ENCODE assay signal across 8 cellular contexts in the genomic region with DNA sequence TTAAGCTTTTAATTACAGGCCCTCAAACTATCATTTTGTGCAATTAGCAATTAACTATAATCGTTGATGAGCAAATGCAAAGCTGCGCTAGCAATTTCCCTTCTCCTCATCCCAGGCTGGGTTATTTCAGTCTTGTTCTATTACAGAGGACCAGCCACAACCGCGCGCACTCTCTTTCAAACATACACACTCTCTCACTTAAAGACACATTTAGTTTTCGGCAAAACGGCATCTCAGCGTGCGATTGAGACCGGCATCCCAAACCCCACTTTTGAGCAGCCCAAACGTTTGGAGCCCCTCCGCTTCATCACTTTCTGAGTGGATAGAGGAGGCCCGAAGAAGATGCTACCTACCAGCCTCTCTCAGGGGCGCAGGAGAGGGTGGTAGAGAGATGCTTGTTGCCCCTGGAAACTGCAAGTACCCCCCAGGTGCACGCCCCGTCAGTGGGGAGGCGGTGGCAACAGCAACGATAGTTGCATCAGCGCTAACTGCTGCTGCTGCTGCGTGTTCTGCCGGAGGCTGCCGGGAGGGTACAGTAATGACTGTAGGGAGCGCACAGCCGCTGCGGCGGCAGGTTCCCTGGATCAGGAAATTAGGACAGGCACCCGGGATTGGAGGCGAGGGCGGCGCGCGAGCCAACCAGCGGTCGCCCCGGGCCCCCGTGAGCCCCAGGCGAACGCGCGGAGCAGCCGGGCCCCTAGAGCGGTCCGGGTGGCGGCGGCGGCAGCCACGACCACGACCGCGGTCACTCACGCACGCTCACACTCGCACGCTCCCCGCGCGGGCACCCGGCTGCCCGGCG. TPM values are rescaled to one million over a fixed set of nuclear protein-coding genes. Genes with fewer than 3 reads are reported as not detected.
DNase-seq lines count a peak whose midpoint lies in the region; ATAC-seq and TF ChIP-seq lines count a peak whose summit lies in the region.

No MANE protein-coding gene starts in this region.

- H3K27ac ChIP-seq in OCI-LY7 (ENCODE audit: low read depth, low read length, poor library complexity, severe bottlenecking), result no peak overlapping the region
- no peak overlapping the region for H3K27ac ChIP-seq in neuronal stem cell (replicated peaks; ENCODE audit: low read length)
- peak overlapping the region; percentile 28 to 78 (median 65) for H3K27ac ChIP-seq in transverse colon

- in situ Hi-C loops in transverse colon (cut with MboI; ENCODE audit: low pct_ligation_motif_present in 1 of 4, low pct_unique_long_range_greater_than_20kb in 1 of 4, low sequenced_read_pairs in 3 of 4), result no loop called here

- no peak overlapping the region for H2BK15ac ChIP-seq in neuronal stem cell (ENCODE audit: low read length)

- no peaks in the 10 kb centered on the region for H4K20me1 ChIP-seq in OCI-LY7 (ENCODE audit: insufficient read depth, low read length)

- H3K14ac ChIP-seq in neuronal stem cell (ENCODE audit: low read length), result no peak overlapping the region

- H2AFZ ChIP-seq in OCI-LY7 (ENCODE audit: low read length) (no peak overlapping the region), neuronal stem cell (ENCODE audit: low read length) (peak overlapping the region; percentile 97)

- BruUV-seq in Caco-2 (replicated peaks; lab: Mats Ljungman, UMichigan) (TSS peak; percentile 64), OCI-LY7 (replicated peaks; lab: Mats Ljungman, UMichigan) (no TSS peak)

- no peaks in the 10 kb centered on the region for H3K79me2 ChIP-seq in OCI-LY7 (ENCODE audit: insufficient read depth, low read depth, low read length)

- peak; percentile 47 for ATAC-seq in GM21529 (IDR thresholded peaks at IDR 0.05; ENCODE audit: unreplicated experiment)

- H3K9me3 ChIP-seq in Caco-2 (no peaks in the 10 kb centered on the region), OCI-LY7 (ENCODE audit: low read length) (no peaks in the 10 kb centered on the region), neuronal stem cell (replicated peaks in 1 of 2; ENCODE audit: control insufficient read depth in 2 of 2, insufficient read depth in 1 of 2, low read depth in 1 of 2, low read length in 2 of 2) (no peaks in the 10 kb centered on the region), transverse colon (no peaks in the 10 kb centered on the region)

- H4K91ac ChIP-seq in neuronal stem cell (ENCODE audit: low read depth, low read length, poor library complexity), result no peak overlapping the region

- H3K9me3 Mint-ChIP-seq in Caco-2 (ENCODE audit: unreplicated experiment) (no peaks in the 10 kb centered on the region), IgD-negative memory B cell (peaks cover 0 to 5% (median 2%) of the 10 kb centered on the region in 3 donors)
- H3K9me3 Mint-ChIP-seq in activated naive CD4-positive, alpha-beta T cell treated with anti-CD3 and anti-CD28 coated beads for 36 hours, result no peaks in the 10 kb centered on the region

- peak overlapping the region; percentile 72 for H3K18ac ChIP-seq in neuronal stem cell (ENCODE audit: low read length)

- TF ChIP-seq EP300 in transverse colon (IDR thresholded peaks at IDR 0.05; ENCODE audit: low read depth), result no peak

- DNase-seq in Caco-2, result peak; percentile 86 to 89
- DNase-seq in OCI-LY7 (ENCODE audit: low spot score), result no peak
- peak; percentile 89 for DNase-seq in activated naive CD4-positive, alpha-beta T cell treated with anti-CD3 and anti-CD28 coated beads for 36 hours
- peak; percentile 71 for DNase-seq in globus pallidus (ENCODE audit: low spot score)
- DNase-seq in neuronal stem cell (ENCODE audit: low spot score), result peak; percentile 59
- peak; percentile 76 for DNase-seq in transverse colon

- H2BK120ac ChIP-seq in neuronal stem cell (ENCODE audit: low read depth, low read length), result no peak overlapping the region

- no peaks in the 10 kb centered on the region for H3K79me1 ChIP-seq in neuronal stem cell (ENCODE audit: low read depth, low read length)

- H3K36me3 ChIP-seq in Caco-2 (ENCODE audit: control insufficient read depth, insufficient read depth, low read length), result no peaks in the 10 kb centered on the region
- no peaks in the 10 kb centered on the region for H3K36me3 ChIP-seq in OCI-LY7 (ENCODE audit: insufficient read depth, low read length)
- H3K36me3 ChIP-seq in neuronal stem cell (replicated peaks in 1 of 2; ENCODE audit: control insufficient read depth in 2 of 2, insufficient read depth in 2 of 2, low read length in 2 of 2), result no peaks in the 10 kb centered on the region
- no peaks in the 10 kb centered on the region for H3K36me3 ChIP-seq in transverse colon

- H3K27me3 ChIP-seq in Caco-2 (replicated peaks; ENCODE audit: control insufficient read depth, insufficient read depth, low read length) (no peaks in the 10 kb centered on the region), neuronal stem cell (ENCODE audit: control insufficient read depth in 3 of 3, insufficient read depth in 3 of 3, low read depth in 1 of 3, low read length in 3 of 3) (peaks cover 0 to 11% (median 3%) of the 10 kb centered on the region in 3 experiments), transverse colon (peaks cover 14% of the 10 kb centered on the region)

- TF ChIP-seq POLR2A in transverse colon (IDR thresholded peaks at IDR 0.05), result no peak

- intact Hi-C loops in Caco-2 (cut with micrococcal nuclease; ENCODE audit: unreplicated experiment) (loop anchor here (5.0 to 10.0 kb wide), 4 partner anchors 154 to 376 kb away; no protein-coding TSS in a partner anchor), OCI-LY7 (cut with micrococcal nuclease; ENCODE audit: unreplicated experiment) (no loop called here), transverse colon (cut with DNase I; ENCODE audit: low total_unique reads) (no loop called here)
- intact Hi-C loops in activated naive CD4-positive, alpha-beta T cell treated with anti-CD3 and anti-CD28 coated beads for 36 hours (cut with micrococcal nuclease), result loop anchor here (1.0 to 10.0 kb wide), 9 partner anchors 18 to 906 kb away; a partner anchor contains a TSS

- no peaks in the 10 kb centered on the region for H3K27me3 Mint-ChIP-seq in Caco-2 (ENCODE audit: insufficient read depth, unreplicated experiment)
- H3K27me3 Mint-ChIP-seq in IgD-negative memory B cell, result peaks cover 46% of the 10 kb centered on the region
- peaks cover 62% of the 10 kb centered on the region for H3K27me3 Mint-ChIP-seq in activated naive CD4-positive, alpha-beta T cell treated with anti-CD3 and anti-CD28 coated beads for 36 hours (ENCODE audit: low read depth)

- H3K4me1 ChIP-seq in Caco-2 (peaks cover 19% of the 10 kb centered on the region), OCI-LY7 (ENCODE audit: insufficient read depth, low read length, poor library complexity, severe bottlenecking) (no peaks in the 10 kb centered on the region), neuronal stem cell (ENCODE audit: control insufficient read depth in 2 of 2, insufficient read depth in 1 of 2, low read depth in 1 of 2, low read length in 2 of 2) (peaks cover 0 to 11% of the 10 kb centered on the region in 2 donors), transverse colon (peaks cover 0 to 17% (median 10%) of the 10 kb centered on the region in 4 donors)

- no CpG with 5 or more reads among the region's 60 CpGs for WGBS in neuronal stem cell (ENCODE audit: extremely low coverage in 2 of 2, insufficient read length in 2 of 2, insufficient replicate concordance in 1 of 2), 2 donors
- WGBS in transverse colon (ENCODE audit: low coverage in 1 of 2), 2 donors, result 9 to 47% methylated on average over 5 to 27 of the region's 60 CpGs

- CTCF ChIA-PET in Caco-2 (lab: Charles Lee), result no interaction called here
- CTCF ChIA-PET in OCI-LY7 (lab: Charles Lee; ENCODE audit: unreplicated experiment), result no interaction called here
- CTCF ChIA-PET in activated naive CD4-positive, alpha-beta T cell treated with anti-CD3 and anti-CD28 coated beads for 36 hours (lab: Charles Lee), result no interaction called here

- TF ChIP-seq CTCF in Caco-2 (IDR thresholded peaks at IDR 0.05; ENCODE audit: insufficient read depth in 1 of 2, low read depth in 1 of 2, low read length in 1 of 2, severe bottlenecking in 1 of 2, unreplicated experiment in 1 of 2) (peak in 1 of 2 experiments; percentile 9), OCI-LY7 (conservative IDR thresholded peaks at IDR 0.05; ENCODE audit: low read length) (no peak), transverse colon (IDR thresholded peaks at IDR 0.05) (peak in 3 of 5 experiments; percentile 12 to 28 (median 13))

- H2BK12ac ChIP-seq in neuronal stem cell (ENCODE audit: low read length), result no peak overlapping the region

- H3K9me2 ChIP-seq in OCI-LY7 (ENCODE audit: insufficient read depth, low read length), result no peaks in the 10 kb centered on the region

- H3K27ac Mint-ChIP-seq in Caco-2 (ENCODE audit: unreplicated experiment) (peak overlapping the region; percentile 96), IgD-negative memory B cell (no peak overlapping the region)
- peak overlapping the region; percentile 65 for H3K27ac Mint-ChIP-seq in activated naive CD4-positive, alpha-beta T cell treated with anti-CD3 and anti-CD28 coated beads for 36 hours

- no peak overlapping the region for H2BK5ac ChIP-seq in neuronal stem cell (ENCODE audit: low read length)

- H3K23ac ChIP-seq in neuronal stem cell (ENCODE audit: low read depth, low read length, poor library complexity), result no peak overlapping the region

- POLR2A ChIA-PET in Caco-2 (lab: Charles Lee) (no interaction called here), OCI-LY7 (lab: Charles Lee) (no interaction called here)

- no peaks in the 10 kb centered on the region for H3K4me1 Mint-ChIP-seq in Caco-2 (ENCODE audit: low read depth, unreplicated experiment)
- H3K4me1 Mint-ChIP-seq in IgD-negative memory B cell, result peaks cover 1 to 10% (median 7%) of the 10 kb centered on the region in 3 donors
- H3K4me1 Mint-ChIP-seq in activated naive CD4-positive, alpha-beta T cell treated with anti-CD3 and anti-CD28 coated beads for 36 hours (ENCODE audit: low read depth), result peaks cover 12% of the 10 kb centered on the region

- H3K36me3 Mint-ChIP-seq in Caco-2 (ENCODE audit: insufficient read depth, unreplicated experiment), result peaks cover 18% of the 10 kb centered on the region
- no peaks in the 10 kb centered on the region for H3K36me3 Mint-ChIP-seq in IgD-negative memory B cell
- peaks cover 1% of the 10 kb centered on the region for H3K36me3 Mint-ChIP-seq in activated naive CD4-positive, alpha-beta T cell treated with anti-CD3 and anti-CD28 coated beads for 36 hours (ENCODE audit: low read depth)

- peak overlapping the region; percentile 14 for H3K9ac ChIP-seq in neuronal stem cell (ENCODE audit: low read depth, low read length, poor library complexity)

- H4K8ac ChIP-seq in neuronal stem cell (ENCODE audit: low read depth, low read length), result no peak overlapping the region

- H3K4me3 ChIP-seq in Caco-2 (ENCODE audit: low read depth, low read length) (peak overlapping the region; percentile 77), OCI-LY7 (ENCODE audit: low read depth, low read length, poor library complexity, severe bottlenecking) (no peak overlapping the region), neuronal stem cell (ENCODE audit: low read length in 2 of 2) (peak overlapping the region; percentile 84 to 93), transverse colon (peak overlapping the region; percentile 46 to 71 (median 68))

- peak overlapping the region; percentile 24; the same call in 1 of the 2 replicates for H3K4me2 ChIP-seq in OCI-LY7 (ENCODE audit: low read length)
- peak overlapping the region; percentile 79 for H3K4me2 ChIP-seq in neuronal stem cell (ENCODE audit: insufficient read depth, low read length, poor library complexity, severe bottlenecking)

- H3K4ac ChIP-seq in neuronal stem cell (ENCODE audit: low read length), result no peak overlapping the region

- H2AK5ac ChIP-seq in neuronal stem cell (ENCODE audit: low read depth, low read length), result no peak overlapping the region

- H3K4me3 Mint-ChIP-seq in Caco-2 (ENCODE audit: unreplicated experiment), result peak overlapping the region; percentile 89
- peak overlapping the region; percentile 73 to 92 (median 82) for H3K4me3 Mint-ChIP-seq in IgD-negative memory B cell
- H3K4me3 Mint-ChIP-seq in activated naive CD4-positive, alpha-beta T cell treated with anti-CD3 and anti-CD28 coated beads for 36 hours, result peak overlapping the region; percentile 78

RNA-seq across cellular contexts. Expression of a gene that starts 0.5 kb away (rescaled TPM):
- total RNA-seq in Caco-2 (2022) (35.7 and 42.3 TPM in 2 replicates), OCI-LY7 (2022) (0.15 TPM in 1 of 2 replicates, not detected in the other), transverse colon (10 to 100 TPM in 2 of 4 donors, 1 to 10 TPM in 1, under 1 TPM in 1; 0.80 to 14.0 (median 9.6) TPM)
- not detected for polyA plus RNA-seq in IgD-negative memory B cell
- 0.05 and 0.06 TPM in 2 replicates for total RNA-seq in OCI-LY7 (2014; rRNA removed; shearing (Covaris generic))
- 1 to 10 TPM; 7.7 to 8.6 TPM for total RNA-seq in activated naive CD4-positive, alpha-beta T cell treated with anti-CD3 and anti-CD28 coated beads for 36 hours
- polyA plus RNA-seq in neuronal stem cell (2013, experiment 1 of 2), result 3.6 TPM
- polyA plus RNA-seq in neuronal stem cell (2013, experiment 2 of 2), result 3.6 TPM

Comparison
In these comparisons a context has a peak if more than half of its experiments do, and no peak if none do; other contexts are left out.
1. H3K27ac Mint-ChIP-seq: peak in Caco-2 (single experiment) and activated naive CD4-positive, alpha-beta T cell treated with anti-CD3 and anti-CD28 coated beads for 36 hours (single experiment); none in IgD-negative memory B cell (0 of 3).
2. H3K27ac ChIP-seq: peak in transverse colon (4 of 4); none in OCI-LY7 (single experiment) and neuronal stem cell (single experiment).
3. intact Hi-C loops: an anchor here in Caco-2 (5.0 to 10.0 kb wide) and activated naive CD4-positive, alpha-beta T cell treated with anti-CD3 and anti-CD28 coated beads for 36 hours (1.0 to 10.0 kb wide); none called in OCI-LY7 and transverse colon.
4. Peak in every context shown above with its lines, with median percentiles within 50 percentile points of each other: H3K4me3 Mint-ChIP-seq.